Comparison of ENCODE assay signal across 8 cellular contexts in genomic region chr16:8964462-8964861, GRCh38. TPM values are rescaled to one million over a fixed set of nuclear protein-coding genes. Genes with fewer than 3 reads are reported as not detected.
DNase-seq lines count a peak whose midpoint lies in the region; ATAC-seq and TF ChIP-seq lines count a peak whose summit lies in the region.

No MANE protein-coding gene starts in this region.

- H3K4me1 Mint-ChIP-seq in GM23338 = peaks cover 54% of the 10 kb centered on the region
- peaks cover 31% of the 10 kb centered on the region for H3K4me1 Mint-ChIP-seq in glutamatergic neuron (ENCODE audit: low read depth, unreplicated experiment)

- peaks cover 32% of the 10 kb centered on the region for H3K27me3 Mint-ChIP-seq in GM23338 (ENCODE audit: insufficient read depth, low read depth, poor library complexity)
- H3K27me3 Mint-ChIP-seq in glutamatergic neuron (ENCODE audit: unreplicated experiment) = peaks cover 15% of the 10 kb centered on the region

- H3K4me3 Mint-ChIP-seq in GM23338 (peak overlapping the region; percentile 67), glutamatergic neuron (ENCODE audit: unreplicated experiment) (peak overlapping the region; percentile 72)

- H3K27ac ChIP-seq in GM23338 (ENCODE audit: low read depth) (peak overlapping the region; percentile 42; the same call in 1 of the 2 replicates), WERI-Rb-1 (no peak overlapping the region), skin epidermis (peak overlapping the region in 20 of 21 experiments; percentile 67 to 93 (median 84))

- TF ChIP-seq CTCF in GM23338 (conservative IDR thresholded peaks at IDR 0.05; ENCODE audit: low read depth in 2 of 2) (no peak; a peak in 1 of 4 replicates), WERI-Rb-1 (IDR thresholded peaks at IDR 0.05; ENCODE audit: low read depth, low read length) (no peak), glutamatergic neuron (IDR thresholded peaks at IDR 0.05; ENCODE audit: partially characterized antibody, unreplicated experiment) (no peak)

- H3K79me2 ChIP-seq in GM23338 (replicated peaks; ENCODE audit: insufficient read depth) = peaks cover 34% of the 10 kb centered on the region

- H3K27ac Mint-ChIP-seq in GM23338 (no peak overlapping the region), glutamatergic neuron (ENCODE audit: unreplicated experiment) (peak overlapping the region; percentile 62)

- H3K4me3 ChIP-seq in GM23338 (peak overlapping the region; percentile 64), WERI-Rb-1 (ENCODE audit: low read depth, low read length) (peak overlapping the region; percentile 66), skin epidermis (peak overlapping the region; percentile 42 to 56 (median 53))

- no peaks in the 10 kb centered on the region for H3K9me3 ChIP-seq in WERI-Rb-1 (ENCODE audit: severe bottlenecking)

- peaks cover 5% of the 10 kb centered on the region; the same call in 2 of the 3 replicates for H3K9me3 Mint-ChIP-seq in GM23338
- peaks cover 17% of the 10 kb centered on the region for H3K9me3 Mint-ChIP-seq in glutamatergic neuron (ENCODE audit: unreplicated experiment)

- H3F3A ChIP-seq in GM23338 (replicated peaks; ENCODE audit: low read depth) = peaks cover 26% of the 10 kb centered on the region

- peak overlapping the region; percentile 78; the same call in 1 of the 2 replicates for H2AFZ ChIP-seq in GM23338

- peaks cover 60% of the 10 kb centered on the region for H3K4me1 ChIP-seq in GM23338 (ENCODE audit: insufficient read depth)

- ATAC-seq in GM23338 = no peak

- peaks cover 15% of the 10 kb centered on the region for H4K20me1 ChIP-seq in GM23338 (replicated peaks; ENCODE audit: insufficient read depth)

- H3K4me2 ChIP-seq in GM23338 = peak overlapping the region; percentile 84

- no peak for DNase-seq in GM23338 (ENCODE audit: low spot score)
- no peak for DNase-seq in WERI-Rb-1
- no peak for DNase-seq in glutamatergic neuron
- DNase-seq in inferior parietal cortex (ENCODE audit: extremely low spot score) = no peak
- DNase-seq in NCI-H1930 (lab: John Stamatoyannopoulos, UW) = no peak
- DNase-seq in NOMO-1 (lab: John Stamatoyannopoulos, UW; ENCODE audit: unreplicated experiment in 2 of 2) = no peak
- no peak for DNase-seq in DMS 273 (lab: John Stamatoyannopoulos, UW; ENCODE audit: unreplicated experiment)

- H3K9me2 ChIP-seq in GM23338 (ENCODE audit: insufficient read depth) = no peaks in the 10 kb centered on the region

- peaks cover 19% of the 10 kb centered on the region for H3K27me3 ChIP-seq in GM23338 (ENCODE audit: insufficient read depth)
- no peaks in the 10 kb centered on the region for H3K27me3 ChIP-seq in WERI-Rb-1 (ENCODE audit: insufficient read depth, low read depth, severe bottlenecking)

- H3K36me3 Mint-ChIP-seq in GM23338 (ENCODE audit: low read depth) (peaks cover 7% of the 10 kb centered on the region; the same call in 2 of the 3 replicates), glutamatergic neuron (ENCODE audit: unreplicated experiment) (no peaks in the 10 kb centered on the region)

- no peaks in the 10 kb centered on the region for H3K36me3 ChIP-seq in GM23338 (ENCODE audit: insufficient read depth)
- H3K36me3 ChIP-seq in WERI-Rb-1 = peaks cover 6% of the 10 kb centered on the region

TF ChIP-seq in GM23338, 12 proteins besides CTCF, POLR2A, EP300 and RAD21:
- TF ChIP-seq EZH2phosphoT487 (IDR thresholded peaks at IDR 0.05; ENCODE audit: unreplicated experiment) = no peak
- no peak for TF ChIP-seq POLR2AphosphoS5 (IDR thresholded peaks at IDR 0.05; ENCODE audit: low read depth)
- TF ChIP-seq CREB1 (CRISPR knock-in tag; IDR thresholded peaks at IDR 0.05; ENCODE audit: low read depth) = no peak
- TF ChIP-seq ZNF331 (CRISPR knock-in tag; IDR thresholded peaks at IDR 0.05; ENCODE audit: low read depth) = no peak
- TF ChIP-seq NANOG (IDR thresholded peaks at IDR 0.05; ENCODE audit: borderline replicate concordance) = no peak
- no peak for TF ChIP-seq ZNF462 (CRISPR knock-in tag; IDR thresholded peaks at IDR 0.05)
- no peak for TF ChIP-seq ETS1 (IDR thresholded peaks at IDR 0.05)

RNA-seq across cellular contexts. Expression of gene USP7, which starts 0.8 kb away (rescaled TPM):
- total RNA-seq in GM23338 (2014; rRNA removed; shearing (Covaris generic)) = 130 and 169 TPM in 2 replicates
- 39.9 and 42.3 TPM in 2 replicates for polyA plus RNA-seq in GM23338 (2016; fragmentation: Nextera tagmentation; extraction: Ambion mirVana)
- 167 TPM for total RNA-seq in glutamatergic neuron (ENCODE audit: unreplicated experiment)
